29 cellular contexts compared by ENCODE assay signal in the genomic region with DNA sequence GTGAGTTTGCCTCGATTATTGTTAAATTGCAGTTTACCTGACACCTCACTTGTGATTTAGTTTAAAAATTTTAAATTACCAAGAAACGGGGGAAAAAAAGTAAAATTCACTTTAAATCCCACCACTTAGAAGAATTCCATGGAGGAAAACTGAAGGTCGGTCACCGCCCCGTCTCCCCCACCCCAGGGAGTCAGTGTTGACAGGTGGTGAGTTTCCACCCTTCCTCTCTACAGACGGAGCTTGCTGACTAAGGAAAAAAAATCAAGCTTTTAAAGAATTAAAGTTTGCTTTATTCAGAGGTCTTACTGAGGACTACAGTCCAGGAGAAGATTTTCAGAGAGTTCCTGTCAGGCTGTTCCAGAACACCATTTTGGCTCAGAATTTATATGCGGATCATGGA.
"Had no signal": no experiment of that assay in that cellular context is flagged by ENCODE, and none has a peak within 500 bp of the region (broad histone marks: within the 10 kb centered on the region; RNA-seq: fewer than 3 reads in every experiment).

No MANE protein-coding gene starts in this region.

- H3K36me3 ChIP-seq: left lung, neural progenitor cell, neutrophil, stomach, thyroid gland, transverse colon, upper lobe of left lung, vagina had no signal

- H3K9me3 ChIP-seq: left lung, neutrophil, testis, thyroid gland, transverse colon, upper lobe of left lung, vagina had no signal

- H2AFZ ChIP-seq: neural progenitor cell, parathyroid adenoma had no signal

- H3K27me3 ChIP-seq: left lung, neural progenitor cell, stomach, testis, thyroid gland, transverse colon, upper lobe of left lung, vagina had no signal

- ATAC-seq: left cardiac atrium; left lung; natural killer cell; sciatic nerve; stimulated activated naive B cell treated with anti-CD40 and anti-IgM and Interleukin-4, amounts not matched to agents 10 μg/mL and 1 μg/mL and 100 μg/mL, for 72 hours; stimulated activated naive CD8-positive, alpha-beta T cell treated with anti-CD3 and anti-CD28 coated beads, Interleukin-15, Interleukin-2, amounts not matched to agents 100 U/mL and 50 U/mL, for 24 hours had no signal

- H3K9ac ChIP-seq: neural progenitor cell, parathyroid adenoma had no signal

- H3K4me3 Mint-ChIP-seq: mesothelial cell of epicardium; natural killer cell; nephron progenitor cell; neural progenitor cell; stimulated activated naive B cell treated with anti-CD40 and anti-IgM and Interleukin-4, amounts not matched to agents 10 μg/mL and 1 μg/mL and 100 μg/mL, for 72 hours had no signal

- H3K27ac Mint-ChIP-seq: mesothelial cell of epicardium; naive B cell; natural killer cell; nephron progenitor cell; neural progenitor cell; stimulated activated naive B cell treated with anti-CD40 and anti-IgM and Interleukin-4, amounts not matched to agents 10 μg/mL and 1 μg/mL and 100 μg/mL, for 72 hours had no signal

- H3K4me1 ChIP-seq: left lung, parathyroid adenoma, psoas muscle, testis had no signal

- H3K9me3 Mint-ChIP-seq: natural killer cell had no signal

- H3K4me3 ChIP-seq: left lung, lung, neural progenitor cell, psoas muscle, skin epidermis, stomach, testis, thyroid gland, transverse colon, upper lobe of left lung, vagina had no signal

- DNase-seq: hippocampal formation; kidney glomerular epithelial cell; left cardiac atrium; left lung; mesendoderm; naive B cell; natural killer cell; nephron progenitor cell; occipital lobe; psoas muscle; stimulated activated CD4-positive, alpha-beta T cell treated with anti-CD3 and anti-CD28 coated beads, Interleukin-12 subunit alpha, Interleukin-12 subunit beta, amount 100 ng/mL, for 4 hours; stimulated activated CD4-positive, alpha-beta T cell treated with anti-CD3 and anti-CD28 coated beads, Interleukin-15, amount 100 ng/mL, for 24 hours; stimulated activated CD4-positive, alpha-beta T cell treated with anti-CD3 and anti-CD28 coated beads, Interleukin-2, amount 100 ng/mL, for 24 hours; stimulated activated CD4-positive, alpha-beta T cell treated with anti-CD3 and anti-CD28 coated beads, Interleukin-4, amount 100 ng/mL, for 1 hour; stimulated activated naive B cell treated with anti-CD40 and anti-IgM and Interleukin-4, amounts not matched to agents 10 μg/mL and 1 μg/mL and 100 μg/mL, for 72 hours; stimulated activated naive CD8-positive, alpha-beta T cell treated with anti-CD3 and anti-CD28 coated beads, Interleukin-15, Interleukin-2, amounts not matched to agents 100 U/mL and 50 U/mL, for 24 hours; stomach; testis; thyroid gland; transverse colon; upper lobe of left lung had no signal

- H3K27ac ChIP-seq: left lung, neural progenitor cell, neutrophil, parathyroid adenoma, psoas muscle, skin epidermis, stomach, testis, thyroid gland, transverse colon, upper lobe of left lung, vagina had no signal

- H3K79me2 ChIP-seq: parathyroid adenoma had no signal

- H3K4me1 Mint-ChIP-seq: naive B cell, natural killer cell had no signal

- H3K36me3 Mint-ChIP-seq: mesothelial cell of epicardium; naive B cell; natural killer cell; neural progenitor cell; stimulated activated naive B cell treated with anti-CD40 and anti-IgM and Interleukin-4, amounts not matched to agents 10 μg/mL and 1 μg/mL and 100 μg/mL, for 72 hours had no signal

- H3K4me2 ChIP-seq: neural progenitor cell had no signal
